1 cellular context compared by ENCODE assay signal in the genomic region with DNA sequence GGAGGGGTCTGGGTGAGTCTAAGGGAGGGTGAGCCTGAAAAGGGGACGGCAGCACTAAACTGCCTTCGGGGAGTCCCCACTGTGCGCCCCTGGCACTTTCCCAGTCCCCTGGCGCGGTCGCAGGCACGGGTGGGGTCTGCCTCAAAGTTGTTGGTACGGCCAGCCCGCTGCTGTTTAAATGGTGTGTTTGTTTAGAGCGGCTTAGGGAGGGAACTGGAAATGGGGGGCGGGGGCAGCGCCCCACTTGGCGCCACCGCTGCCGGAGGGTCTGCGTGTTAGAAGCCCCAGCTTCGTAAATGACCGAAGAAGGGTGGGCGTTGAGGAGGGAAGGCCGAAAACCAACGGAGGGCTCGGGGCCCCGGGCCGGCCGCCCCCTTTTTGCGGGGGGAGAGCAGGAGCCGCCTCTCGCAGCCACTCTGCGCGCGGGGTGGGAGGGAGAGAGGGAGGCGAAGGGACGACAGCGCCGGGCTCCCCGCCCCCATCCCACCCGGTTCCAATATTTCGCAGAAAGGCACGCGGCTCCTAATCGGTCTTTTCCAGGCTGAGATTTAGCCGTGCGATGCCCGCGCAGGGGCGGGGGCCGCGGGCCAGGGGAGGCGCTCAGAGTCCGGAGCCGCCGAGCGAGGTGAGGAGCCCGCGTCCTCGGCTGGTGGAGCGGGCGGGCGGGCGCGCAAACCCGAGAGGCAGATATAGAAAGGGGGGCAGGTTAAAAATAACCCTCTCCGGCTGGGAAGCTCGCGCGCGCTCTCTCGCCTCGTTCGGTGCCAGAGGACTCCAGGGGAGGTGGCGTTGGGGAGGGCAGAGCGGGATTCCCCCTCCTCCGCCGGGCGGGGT.
TF ChIP-seq lines count a peak whose summit lies in the region.

No MANE protein-coding gene starts in this region.

TF ChIP-seq in HEK293, 187 proteins besides CTCF, POLR2A, EP300 and RAD21 (continued from another document and continues in another):
- TF ChIP-seq, protein P1, sequence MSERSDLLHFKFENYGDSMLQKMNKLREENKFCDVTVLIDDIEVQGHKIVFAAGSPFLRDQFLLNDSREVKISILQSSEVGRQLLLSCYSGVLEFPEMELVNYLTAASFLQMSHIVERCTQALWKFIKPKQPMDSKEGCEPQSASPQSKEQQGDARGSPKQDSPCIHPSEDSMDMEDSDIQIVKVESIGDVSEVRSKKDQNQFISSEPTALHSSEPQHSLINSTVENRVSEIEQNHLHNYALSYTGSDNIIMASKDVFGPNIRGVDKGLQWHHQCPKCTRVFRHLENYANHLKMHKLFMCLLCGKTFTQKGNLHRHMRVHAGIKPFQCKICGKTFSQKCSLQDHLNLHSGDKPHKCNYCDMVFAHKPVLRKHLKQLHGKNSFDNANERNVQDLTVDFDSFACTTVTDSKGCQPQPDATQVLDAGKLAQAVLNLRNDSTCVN (tag by site-specific recombination; optimal IDR thresholded peaks at IDR 0.05), result peak; percentile 84
- peak; percentile 28; the same call in 1 of the 2 replicates for TF ChIP-seq KLF9 (tag by site-specific recombination; IDR thresholded peaks at IDR 0.05; ENCODE audit: low read depth)
- TF ChIP-seq WT1 (tag by site-specific recombination; IDR thresholded peaks at IDR 0.05), result peak; percentile 57
- no peak for TF ChIP-seq ZNF132 (tag by site-specific recombination; IDR thresholded peaks at IDR 0.05; ENCODE audit: borderline replicate concordance)
- TF ChIP-seq ZNF677 (tag by site-specific recombination; IDR thresholded peaks at IDR 0.05), result no peak
- TF ChIP-seq, protein P2, sequence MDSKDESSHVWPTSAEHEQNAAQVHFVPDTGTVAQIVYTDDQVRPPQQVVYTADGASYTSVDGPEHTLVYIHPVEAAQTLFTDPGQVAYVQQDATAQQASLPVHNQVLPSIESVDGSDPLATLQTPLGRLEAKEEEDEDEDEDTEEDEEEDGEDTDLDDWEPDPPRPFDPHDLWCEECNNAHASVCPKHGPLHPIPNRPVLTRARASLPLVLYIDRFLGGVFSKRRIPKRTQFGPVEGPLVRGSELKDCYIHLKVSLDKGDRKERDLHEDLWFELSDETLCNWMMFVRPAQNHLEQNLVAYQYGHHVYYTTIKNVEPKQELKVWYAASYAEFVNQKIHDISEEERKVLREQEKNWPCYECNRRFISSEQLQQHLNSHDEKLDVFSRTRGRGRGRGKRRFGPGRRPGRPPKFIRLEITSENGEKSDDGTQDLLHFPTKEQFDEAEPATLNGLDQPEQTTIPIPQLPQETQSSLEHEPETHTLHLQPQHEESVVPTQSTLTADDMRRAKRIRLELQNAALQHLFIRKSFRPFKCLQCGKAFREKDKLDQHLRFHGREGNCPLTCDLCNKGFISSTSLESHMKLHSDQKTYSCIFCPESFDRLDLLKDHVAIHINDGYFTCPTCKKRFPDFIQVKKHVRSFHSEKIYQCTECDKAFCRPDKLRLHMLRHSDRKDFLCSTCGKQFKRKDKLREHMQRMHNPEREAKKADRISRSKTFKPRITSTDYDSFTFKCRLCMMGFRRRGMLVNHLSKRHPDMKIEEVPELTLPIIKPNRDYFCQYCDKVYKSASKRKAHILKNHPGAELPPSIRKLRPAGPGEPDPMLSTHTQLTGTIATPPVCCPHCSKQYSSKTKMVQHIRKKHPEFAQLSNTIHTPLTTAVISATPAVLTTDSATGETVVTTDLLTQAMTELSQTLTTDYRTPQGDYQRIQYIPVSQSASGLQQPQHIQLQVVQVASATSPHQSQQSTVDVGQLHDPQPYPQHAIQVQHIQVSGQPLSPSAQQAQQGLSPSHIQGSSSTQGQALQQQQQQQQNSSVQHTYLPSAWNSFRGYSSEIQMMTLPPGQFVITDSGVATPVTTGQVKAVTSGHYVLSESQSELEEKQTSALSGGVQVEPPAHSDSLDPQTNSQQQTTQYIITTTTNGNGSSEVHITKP (tag by site-specific recombination; IDR thresholded peaks at IDR 0.05), result peak; percentile 49
- no peak for TF ChIP-seq ZNF777 (tag by site-specific recombination; IDR thresholded peaks at IDR 0.05; ENCODE audit: borderline replicate concordance)
- TF ChIP-seq ZNF600 (tag by site-specific recombination; IDR thresholded peaks at IDR 0.05), result peak; percentile 85
- TF ChIP-seq ZNF629 (tag by site-specific recombination; IDR thresholded peaks at IDR 0.05), result peak; percentile 30; the same call in 1 of the 2 replicates
- TF ChIP-seq ZNF341 (tag by site-specific recombination; IDR thresholded peaks at IDR 0.05; ENCODE audit: low read depth), result peak; percentile 86
- 0 out of 2 replicates have a peak, but pooled peaks have one; percentile 52 for TF ChIP-seq ZNF423 (tag by site-specific recombination; IDR thresholded peaks at IDR 0.05)
- TF ChIP-seq, protein P3, sequence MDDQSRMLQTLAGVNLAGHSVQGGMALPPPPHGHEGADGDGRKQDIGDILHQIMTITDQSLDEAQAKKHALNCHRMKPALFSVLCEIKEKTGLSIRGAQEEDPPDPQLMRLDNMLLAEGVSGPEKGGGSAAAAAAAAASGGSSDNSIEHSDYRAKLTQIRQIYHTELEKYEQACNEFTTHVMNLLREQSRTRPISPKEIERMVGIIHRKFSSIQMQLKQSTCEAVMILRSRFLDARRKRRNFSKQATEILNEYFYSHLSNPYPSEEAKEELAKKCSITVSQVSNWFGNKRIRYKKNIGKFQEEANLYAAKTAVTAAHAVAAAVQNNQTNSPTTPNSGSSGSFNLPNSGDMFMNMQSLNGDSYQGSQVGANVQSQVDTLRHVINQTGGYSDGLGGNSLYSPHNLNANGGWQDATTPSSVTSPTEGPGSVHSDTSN (CRISPR knock-in tag; IDR thresholded peaks at IDR 0.05), result peak; percentile 20
- peak; percentile 37; the same call in 1 of the 2 replicates for TF ChIP-seq MZF1 (tag by site-specific recombination; IDR thresholded peaks at IDR 0.05; ENCODE audit: borderline replicate concordance)
- no peak for TF ChIP-seq ZNF311 (tag by site-specific recombination; IDR thresholded peaks at IDR 0.05; ENCODE audit: borderline replicate concordance)
- TF ChIP-seq ZFHX2 (tag by site-specific recombination; conservative IDR thresholded peaks at IDR 0.05), result peak; percentile 84
- TF ChIP-seq ZNF596 (tag by site-specific recombination; IDR thresholded peaks at IDR 0.05), result peak; percentile 76; the same call in 1 of the 2 replicates
- peak; percentile 27; the same call in 1 of the 2 replicates for TF ChIP-seq ZIC2 (tag by site-specific recombination; IDR thresholded peaks at IDR 0.05)
- no peak for TF ChIP-seq ZNF114 (tag by site-specific recombination; IDR thresholded peaks at IDR 0.05)
- TF ChIP-seq ZNF510 (tag by site-specific recombination; IDR thresholded peaks at IDR 0.05; ENCODE audit: insufficient replicate concordance), result no peak
- peak; percentile 49; the same call in 1 of the 2 replicates for TF ChIP-seq ZBTB20 (tag by site-specific recombination; IDR thresholded peaks at IDR 0.05)
- 0 out of 2 replicates have a peak, but pooled peaks have one; percentile 8 for TF ChIP-seq PRDM6 (tag by site-specific recombination; IDR thresholded peaks at IDR 0.05)
- no peak for TF ChIP-seq ZFP41 (tag by site-specific recombination; IDR thresholded peaks at IDR 0.05; ENCODE audit: borderline replicate concordance)
- peak; percentile 49; the same call in 1 of the 2 replicates for TF ChIP-seq ZBTB6 (tag by site-specific recombination; IDR thresholded peaks at IDR 0.05)
- TF ChIP-seq KLF1 (tag by site-specific recombination; IDR thresholded peaks at IDR 0.05), result peak; percentile 29; the same call in 1 of the 2 replicates
- TF ChIP-seq ZNF544 (tag by site-specific recombination; IDR thresholded peaks at IDR 0.05), result no peak
- TF ChIP-seq FEZF1 (tag by site-specific recombination; IDR thresholded peaks at IDR 0.05), result peak; percentile 93
- TF ChIP-seq ZBTB8A (tag by site-specific recombination; IDR thresholded peaks at IDR 0.05), result peak; percentile 94
- TF ChIP-seq EGR2 (tag by site-specific recombination; IDR thresholded peaks at IDR 0.05; ENCODE audit: low read depth), result peak; percentile 79
- 0 out of 2 replicates have a peak, but pooled peaks have one; percentile 64 for TF ChIP-seq ZNF391 (tag by site-specific recombination; IDR thresholded peaks at IDR 0.05; ENCODE audit: borderline replicate concordance, low read depth)
- peak; percentile 92 for TF ChIP-seq IKZF3 (tag by site-specific recombination; IDR thresholded peaks at IDR 0.05)
- TF ChIP-seq REPIN1 (tag by site-specific recombination; IDR thresholded peaks at IDR 0.05; ENCODE audit: low read depth), result no peak
- peak; percentile 62; the same call in 1 of the 2 replicates for TF ChIP-seq KLF17 (tag by site-specific recombination; IDR thresholded peaks at IDR 0.05)
- TF ChIP-seq ZFP69B (tag by site-specific recombination; IDR thresholded peaks at IDR 0.05), result no peak; the same call in 1 of the 2 replicates
- no peak for TF ChIP-seq ZNF350 (tag by site-specific recombination; IDR thresholded peaks at IDR 0.05)
- TF ChIP-seq, protein P4, sequence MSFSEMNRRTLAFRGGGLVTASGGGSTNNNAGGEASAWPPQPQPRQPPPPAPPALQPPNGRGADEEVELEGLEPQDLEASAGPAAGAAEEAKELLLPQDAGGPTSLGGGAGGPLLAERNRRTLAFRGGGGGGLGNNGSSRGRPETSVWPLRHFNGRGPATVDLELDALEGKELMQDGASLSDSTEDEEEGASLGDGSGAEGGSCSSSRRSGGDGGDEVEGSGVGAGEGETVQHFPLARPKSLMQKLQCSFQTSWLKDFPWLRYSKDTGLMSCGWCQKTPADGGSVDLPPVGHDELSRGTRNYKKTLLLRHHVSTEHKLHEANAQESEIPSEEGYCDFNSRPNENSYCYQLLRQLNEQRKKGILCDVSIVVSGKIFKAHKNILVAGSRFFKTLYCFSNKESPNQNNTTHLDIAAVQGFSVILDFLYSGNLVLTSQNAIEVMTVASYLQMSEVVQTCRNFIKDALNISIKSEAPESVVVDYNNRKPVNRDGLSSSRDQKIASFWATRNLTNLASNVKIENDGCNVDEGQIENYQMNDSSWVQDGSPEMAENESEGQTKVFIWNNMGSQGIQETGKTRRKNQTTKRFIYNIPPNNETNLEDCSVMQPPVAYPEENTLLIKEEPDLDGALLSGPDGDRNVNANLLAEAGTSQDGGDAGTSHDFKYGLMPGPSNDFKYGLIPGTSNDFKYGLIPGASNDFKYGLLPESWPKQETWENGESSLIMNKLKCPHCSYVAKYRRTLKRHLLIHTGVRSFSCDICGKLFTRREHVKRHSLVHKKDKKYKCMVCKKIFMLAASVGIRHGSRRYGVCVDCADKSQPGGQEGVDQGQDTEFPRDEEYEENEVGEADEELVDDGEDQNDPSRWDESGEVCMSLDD (tag by site-specific recombination; IDR thresholded peaks at IDR 0.05), result peak; percentile 92
- TF ChIP-seq ZNF398 (tag by site-specific recombination; IDR thresholded peaks at IDR 0.05), result peak; percentile 97
- peak; percentile 92 for TF ChIP-seq ZNF335 (tag by site-specific recombination; conservative IDR thresholded peaks at IDR 0.05)
- peak; percentile 7; the same call in 1 of the 2 replicates for TF ChIP-seq PRDM4 (tag by site-specific recombination; IDR thresholded peaks at IDR 0.05)
